In the genomic region with DNA sequence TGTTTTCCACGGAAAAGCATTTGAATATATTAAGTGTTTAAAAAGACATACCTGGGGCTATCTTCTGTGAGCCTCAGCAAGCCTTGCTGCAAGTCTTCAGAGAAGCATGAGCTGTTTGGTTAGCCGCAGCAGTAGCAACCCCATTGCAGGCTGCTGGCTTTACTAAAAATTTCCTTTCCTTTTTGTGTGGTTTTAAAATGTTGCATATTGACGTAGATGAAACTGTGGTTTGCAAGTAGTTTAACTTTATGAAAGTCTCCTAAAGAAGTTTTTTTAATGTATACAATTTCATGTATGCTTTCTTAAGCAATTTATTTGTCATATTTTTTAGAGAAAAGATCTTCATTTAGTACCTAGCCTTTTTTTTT, we compare ENCODE assay signal across 8 cellular contexts. TPM values are rescaled to one million over a fixed set of nuclear protein-coding genes. Genes with fewer than 3 reads are reported as not detected.
DNase-seq lines count a peak whose midpoint lies in the region; ATAC-seq and TF ChIP-seq lines count a peak whose summit lies in the region.

A gene with protein sequence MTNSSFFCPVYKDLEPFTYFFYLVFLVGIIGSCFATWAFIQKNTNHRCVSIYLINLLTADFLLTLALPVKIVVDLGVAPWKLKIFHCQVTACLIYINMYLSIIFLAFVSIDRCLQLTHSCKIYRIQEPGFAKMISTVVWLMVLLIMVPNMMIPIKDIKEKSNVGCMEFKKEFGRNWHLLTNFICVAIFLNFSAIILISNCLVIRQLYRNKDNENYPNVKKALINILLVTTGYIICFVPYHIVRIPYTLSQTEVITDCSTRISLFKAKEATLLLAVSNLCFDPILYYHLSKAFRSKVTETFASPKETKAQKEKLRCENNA (minus strand): TSS at position 164 of the 368 bp plus-strand sequence. CDS start 3,830 bp downstream, outside the sequence.

- H3K4me2 ChIP-seq in GM23248 (ENCODE audit: unreplicated experiment), result no peak within 1 kb of the TSS
- H3K4me2 ChIP-seq in hepatocyte, result no peak within 1 kb of the TSS

- 85 to 93% methylated on average over 3 of the region's 3 CpGs for WGBS in heart right ventricle, 2 donors
- 93 to 97% methylated on average over 3 of the region's 3 CpGs for WGBS in GM23248 (ENCODE audit: low coverage in 1 of 2, low lambda C conversion rate in 2 of 2, missing lambda C conversion rate in 2 of 2), 2 experiments
- 89% methylated on average over 3 of the region's 3 CpGs for WGBS in hepatocyte (ENCODE audit: low lambda C conversion rate, missing lambda C conversion rate)

- no peaks in the 10 kb centered on the region for H3K9me3 ChIP-seq in heart right ventricle
- H3K9me3 ChIP-seq in GM23248 (ENCODE audit: low read depth), result no peaks in the 10 kb centered on the region
- no peaks in the 10 kb centered on the region for H3K9me3 ChIP-seq in hepatocyte (ENCODE audit: low read depth)

- in situ Hi-C loops in GM23248 (cut with MboI), result no loop called here

- H3K9me2 ChIP-seq in GM23248 (ENCODE audit: insufficient read depth) (no peaks in the 10 kb centered on the region), hepatocyte (replicated peaks; ENCODE audit: insufficient read depth) (no peaks in the 10 kb centered on the region)

- no peaks in the 10 kb centered on the region for H3K27me3 ChIP-seq in heart right ventricle
- H3K27me3 ChIP-seq in GM23248 (replicated peaks; ENCODE audit: insufficient read depth), result no peaks in the 10 kb centered on the region
- no peaks in the 10 kb centered on the region for H3K27me3 ChIP-seq in hepatocyte

- ATAC-seq in GM18861 (IDR thresholded peaks at IDR 0.05; ENCODE audit: unreplicated experiment) (peak; percentile 89), HG03060 (IDR thresholded peaks at IDR 0.05; ENCODE audit: low read depth, unreplicated experiment) (peak; percentile 83), heart right ventricle (no peak)

- intact Hi-C loops in heart right ventricle (cut with DNase I), result no loop called here

- H3K27ac ChIP-seq in heart right ventricle, result peak within 1 kb of the TSS in 1 of 10 donors; percentile 77
- H3K27ac ChIP-seq in GM23248, result no peak within 1 kb of the TSS
- no peak within 1 kb of the TSS for H3K27ac ChIP-seq in hepatocyte

- no peak within 1 kb of the TSS for H2AFZ ChIP-seq in GM23248
- H2AFZ ChIP-seq in hepatocyte, result no peak within 1 kb of the TSS

- H3K4me3 ChIP-seq in heart right ventricle (peak within 1 kb of the TSS in 1 of 10 donors; percentile 39), GM23248 (no peak within 1 kb of the TSS), hepatocyte (no peak within 1 kb of the TSS)

- no peak for TF ChIP-seq CTCF in heart right ventricle (IDR thresholded peaks at IDR 0.05)
- no peak for TF ChIP-seq CTCF in hepatocyte (IDR thresholded peaks at IDR 0.05; ENCODE audit: poor library complexity)

- H3K36me3 ChIP-seq in heart right ventricle (no peaks in the 10 kb centered on the region), GM23248 (ENCODE audit: low read depth) (no peaks in the 10 kb centered on the region), hepatocyte (replicated peaks; ENCODE audit: insufficient read depth, low read depth) (no peaks in the 10 kb centered on the region)

- H3F3A ChIP-seq in GM23248 (ENCODE audit: insufficient read depth), result no peaks in the 10 kb centered on the region

- H3K4me1 ChIP-seq in heart right ventricle (peaks cover 0 to 13% (median 0%) of the 10 kb centered on the region in 9 donors), GM23248 (ENCODE audit: insufficient read depth) (peaks cover 14% of the 10 kb centered on the region), hepatocyte (ENCODE audit: insufficient read depth) (no peaks in the 10 kb centered on the region)

- H4K20me1 ChIP-seq in GM23248 (ENCODE audit: insufficient read depth) (no peaks in the 10 kb centered on the region), hepatocyte (ENCODE audit: insufficient read depth, poor library complexity, severe bottlenecking) (no peaks in the 10 kb centered on the region)

- peak; percentile 30 to 60 for DNase-seq in activated CD8-positive, alpha-beta memory T cell treated with anti-CD3 and anti-CD28 coated beads for 4 hours (ENCODE audit: low read depth in 2 of 2)
- peak; percentile 58 to 68 for DNase-seq in stimulated activated CD4-positive, alpha-beta T cell treated with anti-CD3 and anti-CD28 coated beads, Interleukin-2, amount 100 ng/mL, for 24 hours
- DNase-seq in heart right ventricle (no peak), GM23248 (no peak), hepatocyte (ENCODE audit: low spot score) (no peak), cerebellar cortex (ENCODE audit: low spot score) (no peak)

- H3K79me2 ChIP-seq in GM23248 (ENCODE audit: insufficient read depth) (no peaks in the 10 kb centered on the region), hepatocyte (no peaks in the 10 kb centered on the region)

- H3K9ac ChIP-seq in GM23248, result no peak within 1 kb of the TSS

RNA-seq across cellular contexts. Expression of the gene that starts here (rescaled TPM):
- total RNA-seq in heart right ventricle (1 to 10 TPM in 1 of 10 donors, under 1 TPM in 3, not detected in 6; 0.31 to 3.7 (median 0.47) TPM), hepatocyte (not detected in 2 replicates)
- polyA plus RNA-seq in heart right ventricle (under 1 TPM; 0.36 to 0.66 TPM), GM23248 (2016; fragmentation: Nextera tagmentation; extraction: Ambion mirVana) (not detected in 2 replicates), hepatocyte (0.51 TPM in 1 of 2 replicates, not detected in the other)
- total RNA-seq in GM23248 (2014; rRNA removed; shearing (Covaris generic)), result not detected in 2 replicates

Comparison
In these comparisons a context has a peak if more than half of its experiments do, and no peak if none do; other contexts are left out.
1. ATAC-seq: peak in GM18861 (single experiment) and HG03060 (single experiment); none in heart right ventricle (0 of 8).
2. DNase-seq: peak in activated CD8-positive, alpha-beta memory T cell treated with anti-CD3 and anti-CD28 coated beads for 4 hours (2 of 2) and stimulated activated CD4-positive, alpha-beta T cell treated with anti-CD3 and anti-CD28 coated beads, Interleukin-2, amount 100 ng/mL, for 24 hours (2 of 2); none in heart right ventricle (0 of 2), GM23248 (single experiment), hepatocyte (single experiment) and cerebellar cortex (single experiment).